ENCODE assay signal across 16 cellular contexts in genomic region chr12:65305346-65305950, GRCh38. TPM values are rescaled to one million over a fixed set of nuclear protein-coding genes. Genes with fewer than 3 reads are reported as not detected.
"Had no signal": no experiment of that assay in that cellular context is flagged by ENCODE, and none has a peak within 500 bp of the region (broad histone marks: within the 10 kb centered on the region; RNA-seq: fewer than 3 reads in every experiment).

No MANE protein-coding gene starts in this region.

- H3K9me3 ChIP-seq: esophagus squamous epithelium had no signal

- ATAC-seq: activated CD8-positive, alpha-beta memory T cell treated with anti-CD3 and anti-CD28 coated beads, Interleukin-2, amount 10 ng/mL, durations not matched to agents 7 days and 5 days; natural killer cell had no signal

- H3K36me3 Mint-ChIP-seq: activated CD8-positive, alpha-beta memory T cell treated with anti-CD3 and anti-CD28 coated beads, Interleukin-2, amount 10 ng/mL, durations not matched to agents 7 days and 5 days; natural killer cell had no signal

- DNase-seq: activated B cell treated with CpG ODN at 0.5 μM for 24 hours; activated CD4-positive, alpha-beta memory T cell treated with anti-CD3 and anti-CD28 coated beads, Interleukin-2, amount 10 ng/mL, durations not matched to agents 7 days and 5 days; activated CD4-positive, alpha-beta T cell treated with anti-CD3 and anti-CD28 coated beads for 48 hours; activated CD8-positive, alpha-beta memory T cell treated with anti-CD3 and anti-CD28 coated beads, Interleukin-2, amount 10 ng/mL, durations not matched to agents 7 days and 5 days; activated naive CD4-positive, alpha-beta T cell treated with anti-CD3 and anti-CD28 coated beads, Interleukin-2, amount 50 U/mL, for 16 hours; dermis blood vessel endothelial cell; effector memory CD4-positive, alpha-beta T cell; esophagus squamous epithelium; mesendoderm; natural killer cell; nucleus accumbens; posterior cingulate gyrus; stimulated activated naive CD4-positive, alpha-beta T cell; T-helper 1 cell; T-helper 9 cell had no signal

- H3K36me3 ChIP-seq: esophagus squamous epithelium had no signal

- H3K27ac Mint-ChIP-seq: activated B cell treated with CpG ODN at 0.5 μM for 24 hours; activated CD4-positive, alpha-beta memory T cell treated with anti-CD3 and anti-CD28 coated beads, Interleukin-2, amount 10 ng/mL, durations not matched to agents 7 days and 5 days; activated CD8-positive, alpha-beta memory T cell treated with anti-CD3 and anti-CD28 coated beads, Interleukin-2, amount 10 ng/mL, durations not matched to agents 7 days and 5 days; activated T-helper 2 cell treated with anti-CD3 and anti-CD28 coated beads, Interferon-gamma antibody, Interleukin-2, Interleukin-4, amounts not matched to agents 10 μg/mL and 5 μg/mL and 100 μg/mL, durations not matched to agents 14 hours and 24 hours and 36 hours; natural killer cell had no signal

- H3K27me3 ChIP-seq: esophagus squamous epithelium had no signal

- H3K9me3 Mint-ChIP-seq: activated B cell treated with CpG ODN at 0.5 μM for 24 hours; activated CD4-positive, alpha-beta memory T cell treated with anti-CD3 and anti-CD28 coated beads, Interleukin-2, amount 10 ng/mL, durations not matched to agents 7 days and 5 days; activated T-helper 2 cell treated with anti-CD3 and anti-CD28 coated beads, Interferon-gamma antibody, Interleukin-2, Interleukin-4, amounts not matched to agents 10 μg/mL and 5 μg/mL and 100 μg/mL, durations not matched to agents 14 hours and 24 hours and 36 hours; natural killer cell had no signal

- H3K4me3 ChIP-seq: esophagus squamous epithelium had no signal

- H3K4me1 Mint-ChIP-seq: activated CD4-positive, alpha-beta memory T cell treated with anti-CD3 and anti-CD28 coated beads, Interleukin-2, amount 10 ng/mL, durations not matched to agents 7 days and 5 days; activated CD8-positive, alpha-beta memory T cell treated with anti-CD3 and anti-CD28 coated beads, Interleukin-2, amount 10 ng/mL, durations not matched to agents 7 days and 5 days; natural killer cell had no signal

- H3K4me3 Mint-ChIP-seq: activated B cell treated with CpG ODN at 0.5 μM for 24 hours; activated CD4-positive, alpha-beta memory T cell treated with anti-CD3 and anti-CD28 coated beads, Interleukin-2, amount 10 ng/mL, durations not matched to agents 7 days and 5 days; activated CD8-positive, alpha-beta memory T cell treated with anti-CD3 and anti-CD28 coated beads, Interleukin-2, amount 10 ng/mL, durations not matched to agents 7 days and 5 days; natural killer cell had no signal

- H3K27ac ChIP-seq: esophagus squamous epithelium had no signal

RNA-seq across cellular contexts. Expression of gene MSRB3, which starts 27.0 kb away (rescaled TPM):
- total RNA-seq: activated B cell treated with CpG ODN at 0.5 μM for 24 hours; activated CD4-positive, alpha-beta memory T cell treated with anti-CD3 and anti-CD28 coated beads, Interleukin-2, amount 10 ng/mL, durations not matched to agents 7 days and 5 days; activated CD8-positive, alpha-beta memory T cell treated with anti-CD3 and anti-CD28 coated beads, Interleukin-2, amount 10 ng/mL, durations not matched to agents 7 days and 5 days had no signal
